22 cellular contexts compared by ENCODE assay signal in the genomic region with DNA sequence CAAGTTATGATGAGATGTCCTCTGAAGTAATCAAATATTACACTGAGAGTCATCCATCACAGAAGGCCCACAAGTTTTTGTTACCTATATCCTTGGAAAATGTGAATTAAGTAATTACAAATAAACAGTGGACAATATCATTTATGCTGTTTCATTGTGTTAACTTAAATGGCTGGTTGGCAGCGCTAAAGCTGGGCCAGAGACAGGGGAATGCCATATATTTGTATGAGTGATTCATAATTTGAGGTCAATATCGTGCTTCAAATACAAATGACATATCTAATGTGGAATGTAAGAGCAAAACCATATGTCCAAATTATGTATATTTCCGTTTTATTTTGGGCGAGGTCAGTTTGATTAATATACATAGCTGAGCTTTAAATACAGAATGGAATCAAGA.
"Had no signal": no experiment of that assay in that cellular context is flagged by ENCODE, and none has a peak within 500 bp of the region (broad histone marks: within the 10 kb centered on the region; RNA-seq: fewer than 3 reads in every experiment).

No MANE protein-coding gene starts in this region.

- H3K27me3 ChIP-seq: brain microvascular endothelial cell, hepatocyte, neutrophil, tibial artery had no signal

- H3K4me1 Mint-ChIP-seq: naive B cell had no signal

- H3K27me3 Mint-ChIP-seq: activated naive CD8-positive, alpha-beta T cell; dendritic cell treated with granulocyte-macrophage colony-stimulating factor and Interleukin-4, amounts not matched to agents 40 ng/mL and 50 ng/mL, for 4 days; naive B cell had no signal

- FAIRE-seq: keratinocyte, urothelium cell line had no signal

- ATAC-seq: activated CD4-positive, CD25-positive, alpha-beta regulatory T cell treated with anti-CD3 and anti-CD28 coated beads, Interleukin-2, amount 50 U/mL, for 24 hours; left lobe of liver had no signal

- H3K36me3 Mint-ChIP-seq: activated naive CD8-positive, alpha-beta T cell; naive B cell had no signal

- H3K79me2 ChIP-seq: hepatocyte had no signal

- H3K4me3 ChIP-seq: hepatocyte, tibial artery had no signal

- H3K9me3 ChIP-seq: neutrophil, tibial artery had no signal

- H3K36me3 ChIP-seq: brain microvascular endothelial cell, neutrophil, tibial artery had no signal

- H3K4me1 ChIP-seq: tibial artery had no signal

- H3K4me2 ChIP-seq: hepatocyte had no signal

- H3K27ac ChIP-seq: brain microvascular endothelial cell, hepatocyte, neutrophil, tibial artery had no signal

- H2AFZ ChIP-seq: hepatocyte had no signal

- DNase-seq: activated CD4-positive, alpha-beta T cell treated with anti-CD3 and anti-CD28 coated beads, Interleukin-2, amount 50 U/mL, for 1 hour; activated CD8-positive, alpha-beta memory T cell treated with anti-CD3 and anti-CD28 coated beads for 24 hours; activated gamma-delta T cell treated with Interleukin-2 at 50 U/mL for 16 hours; amygdala; brain microvascular endothelial cell; cerebellar nuclear complex; effector memory CD4-positive, alpha-beta T cell; naive B cell; posterior cingulate gyrus; stimulated activated CD4-positive, alpha-beta T cell treated with anti-CD3 and anti-CD28 coated beads, Interleukin-15, amount 100 ng/mL, for 24 hours; stimulated activated CD4-positive, alpha-beta T cell treated with anti-CD3 and anti-CD28 coated beads, Interleukin-4, amount 100 ng/mL, for 24 hours; stimulated activated naive CD4-positive, alpha-beta T cell; T-helper 9 cell; tibial artery had no signal

- H3K27ac Mint-ChIP-seq: activated naive CD8-positive, alpha-beta T cell; dendritic cell treated with granulocyte-macrophage colony-stimulating factor and Interleukin-4, amounts not matched to agents 40 ng/mL and 50 ng/mL, for 4 days; naive B cell had no signal

- H3K4me3 Mint-ChIP-seq: activated naive CD8-positive, alpha-beta T cell; dendritic cell treated with granulocyte-macrophage colony-stimulating factor and Interleukin-4, amounts not matched to agents 40 ng/mL and 50 ng/mL, for 4 days; naive B cell had no signal
